Comparison of ENCODE assay signal across 8 cellular contexts in genomic region chrX:153924149-153924861, GRCh38. TPM values are rescaled to one million over a fixed set of nuclear protein-coding genes. Genes with fewer than 3 reads are reported as not detected.
A peak's percentile ranks its signal among the peaks of the same experiment; 100 is the strongest.
DNase-seq lines count a peak whose midpoint lies in the region; ATAC-seq and TF ChIP-seq lines count a peak whose summit lies in the region.

No MANE protein-coding gene starts in this region.

- H3K27me3 ChIP-seq in lower lobe of right lung (ENCODE audit: low read depth) = no peaks in the 10 kb centered on the region

- no peaks in the 10 kb centered on the region for H3K36me3 ChIP-seq in lower lobe of right lung

- peak overlapping the region; percentile 87 for H3K4me3 ChIP-seq in GM12865 (ENCODE audit: low read depth, low read length)
- no peak overlapping the region for H3K4me3 ChIP-seq in astrocyte of the cerebellum (ENCODE audit: low read depth, low read length)
- H3K4me3 ChIP-seq in lower lobe of right lung = peak overlapping the region; percentile 64

- H3K9me3 ChIP-seq in lower lobe of right lung = no peaks in the 10 kb centered on the region

- intact Hi-C loops in lower lobe of right lung (cut with DNase I) = no loop called here

- peak; percentile 5 for TF ChIP-seq CTCF in C4-2B (conservative IDR thresholded peaks at IDR 0.05)
- peak; percentile 24 for TF ChIP-seq CTCF in GM12865 (IDR thresholded peaks at IDR 0.05; ENCODE audit: insufficient read depth, low read depth, low read length, missing control alignments)
- peak; percentile 4 for TF ChIP-seq CTCF in astrocyte of the cerebellum (IDR thresholded peaks at IDR 0.05; ENCODE audit: low read depth, low read length, missing control alignments)
- peak; percentile 22 for TF ChIP-seq CTCF in lower lobe of right lung (IDR thresholded peaks at IDR 0.05)

- in situ Hi-C loops in astrocyte of the cerebellum (cut with HindIII; ENCODE audit: low sequenced_read_pairs) = no loop called here

- peak; percentile 69 for DNase-seq in GM12865 (ENCODE audit: low read depth)
- peak; percentile 25 to 37 for DNase-seq in NOMO-1 (lab: John Stamatoyannopoulos, UW; ENCODE audit: unreplicated experiment in 2 of 2)
- no peak for DNase-seq in astrocyte of the cerebellum (ENCODE audit: low read depth)
- DNase-seq in lower lobe of right lung = no peak
- no peak for DNase-seq in globus pallidus (ENCODE audit: low spot score)

- H3K27ac ChIP-seq in C4-2B (no peak overlapping the region), lower lobe of right lung (peak overlapping the region; percentile 46)

- ATAC-seq in lower lobe of right lung = no peak
- no peak for ATAC-seq in GM19395 (IDR thresholded peaks at IDR 0.05; ENCODE audit: unreplicated experiment)
- ATAC-seq in GM19452 (IDR thresholded peaks at IDR 0.05; ENCODE audit: unreplicated experiment) = no peak

- peaks cover 46% of the 10 kb centered on the region for H3K4me1 ChIP-seq in lower lobe of right lung

RNA-seq across cellular contexts. Expression of gene ARHGAP4, which starts 1.8 kb away (rescaled TPM):
- 70.7 TPM for total RNA-seq in lower lobe of right lung

RNA-seq across cellular contexts. Expression of gene NAA10, which starts 10.5 kb away (rescaled TPM):
- total RNA-seq in lower lobe of right lung = 69.2 TPM

RNA-seq across cellular contexts. Expression of gene AVPR2, which starts 19.8 kb away (rescaled TPM):
- total RNA-seq in lower lobe of right lung = 1.9 TPM

RNA-seq across cellular contexts. Expression of gene RENBP, which starts 20.1 kb away (rescaled TPM):
- 57.0 TPM for total RNA-seq in lower lobe of right lung

RNA-seq across cellular contexts. Expression of gene L1CAM, which starts 38.3 kb away (rescaled TPM):
- 1.6 TPM for total RNA-seq in lower lobe of right lung

Comparison
In these comparisons a context has a peak if more than half of its experiments do, and no peak if none do; other contexts are left out.
1. DNase-seq: peak in GM12865 (single experiment) and NOMO-1 (2 of 2); none in astrocyte of the cerebellum (single experiment), lower lobe of right lung (single experiment) and globus pallidus (single experiment).
2. Peak in every context shown above with its lines, with median percentiles within 50 percentile points of each other: CTCF ChIP-seq.